In the genomic region with DNA sequence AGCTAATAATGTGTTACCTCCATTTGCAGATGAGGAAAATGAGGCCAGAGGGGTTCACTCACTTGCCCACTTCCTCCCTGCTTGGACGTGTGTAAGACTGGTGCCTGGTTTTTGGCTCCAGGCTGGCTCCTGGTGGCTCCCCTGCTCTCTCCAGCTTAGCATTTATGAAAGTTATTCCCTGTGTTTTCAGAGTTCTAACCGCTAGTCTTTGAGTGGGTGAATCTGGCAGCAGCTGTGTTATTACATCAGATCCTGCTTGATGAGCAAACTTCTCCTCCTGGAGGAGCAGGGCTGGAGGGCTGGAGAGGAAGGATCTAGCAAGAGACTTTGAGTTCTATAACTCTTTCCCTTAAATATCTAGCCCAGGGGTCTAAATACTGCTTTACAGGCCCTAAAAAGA, we compare ENCODE assay signal across 11 cellular contexts.
A peak's percentile ranks its signal among the peaks of the same experiment; 100 is the strongest.
DNase-seq lines count a peak whose midpoint lies in the region; ATAC-seq, FAIRE-seq and TF ChIP-seq lines count a peak whose summit lies in the region.
"Had no signal": no experiment of that assay in that cellular context is flagged by ENCODE, and none has a peak within 500 bp of the region (broad histone marks: within the 10 kb centered on the region; RNA-seq: fewer than 3 reads in every experiment).

No MANE protein-coding gene starts in this region.

- peaks cover 0 to 92% (median 31%) of the 10 kb centered on the region in 4 donors for H3K4me1 ChIP-seq in tibial nerve

- peak in 1 of 2 donors; percentile 56 for TF ChIP-seq EP300 in tibial nerve (IDR thresholded peaks at IDR 0.05)

- TF ChIP-seq CTCF in bronchial epithelial cell (IDR thresholded peaks at IDR 0.05; ENCODE audit: insufficient read depth, low read length, severe bottlenecking) (no peak), tibial nerve (IDR thresholded peaks at IDR 0.05) (peak in 3 of 5 experiments; percentile 15 to 34 (median 30))

- DNase-seq in HCEC 1CT, result peak; percentile 94
- DNase-seq in bronchial epithelial cell (ENCODE audit: low read depth), result peak; percentile 65
- peak; percentile 53 for DNase-seq in left lobe of liver (ENCODE audit: low spot score)
- peak; percentile 36 to 69 for DNase-seq in tibial nerve (ENCODE audit: low spot score in 2 of 2)
- no peak for DNase-seq in HuH-7.5 (ENCODE audit: low spot score)
- DNase-seq: MV-4-11, SIG-M5 had no signal

- TF ChIP-seq POLR2A in tibial nerve (IDR thresholded peaks at IDR 0.05), result peak in 1 of 2 donors; percentile 23

- FAIRE-seq in bronchial epithelial cell (lab: Jason Lieb, UNC), result no peak

- H3K27me3 ChIP-seq in bronchial epithelial cell (ENCODE audit: control insufficient read depth, insufficient read depth, low read length) (no peaks in the 10 kb centered on the region), tibial nerve (no peaks in the 10 kb centered on the region)

- H3K4me3 ChIP-seq in bronchial epithelial cell (ENCODE audit: low read depth, low read length) (no peak overlapping the region), tibial nerve (no peak overlapping the region)
- H3K4me3 ChIP-seq: skin epidermis had no signal

- 12 to 19% methylated on average over 2 of the region's 2 CpGs for WGBS in tibial nerve, 2 donors

- ATAC-seq in left lobe of liver (peak; percentile 42), HG02840 (IDR thresholded peaks at IDR 0.05; ENCODE audit: low FRiP score, unreplicated experiment) (no peak), GM21526 (IDR thresholded peaks at IDR 0.05; ENCODE audit: low FRiP score, unreplicated experiment) (no peak), GM18870 (IDR thresholded peaks at IDR 0.05; ENCODE audit: unreplicated experiment) (no peak)

- peaks cover 1% of the 10 kb centered on the region for H3K36me3 ChIP-seq in bronchial epithelial cell (ENCODE audit: control insufficient read depth, insufficient read depth, low read length)
- no peaks in the 10 kb centered on the region for H3K36me3 ChIP-seq in tibial nerve

- H3K27ac ChIP-seq in tibial nerve, result peak overlapping the region in 3 of 4 donors; percentile 40 to 69 (median 49)

- H3K9me3 ChIP-seq in tibial nerve, result no peaks in the 10 kb centered on the region
